8 cellular contexts compared by ENCODE assay signal in genomic region chr17:4703330-4703691, GRCh38.
DNase-seq lines count a peak whose midpoint lies in the region; ATAC-seq and TF ChIP-seq lines count a peak whose summit lies in the region.

No MANE protein-coding gene starts in this region.

- TF ChIP-seq CTCF in MM.1S (IDR thresholded peaks at IDR 0.05; ENCODE audit: low read length) (no peak), nephron progenitor cell (IDR thresholded peaks at IDR 0.05) (no peak)

- peaks cover 0 to 2% (median 0%) of the 10 kb centered on the region in 11 experiments; a peak in 4 of 22 replicates for H3K9me3 ChIP-seq in BLaER1 treated with 17β-estradiol and CSF1 and Interleukin-3, amounts not matched to agents 10 nM and 100 nM (replicated peaks in 1 of 11)
- H3K9me3 ChIP-seq in MM.1S (replicated peaks; ENCODE audit: insufficient read depth, low read length) = no peaks in the 10 kb centered on the region
- H3K9me3 ChIP-seq in effector memory CD4-positive, alpha-beta T cell (ENCODE audit: control insufficient read depth, low read length) = no peaks in the 10 kb centered on the region

- H3F3A ChIP-seq in MM.1S (ENCODE audit: insufficient read depth, low read length) = peaks cover 4% of the 10 kb centered on the region

- no peaks in the 10 kb centered on the region for H3K9me2 ChIP-seq in MM.1S (replicated peaks; ENCODE audit: insufficient read depth, low read length)

- peaks cover 7% of the 10 kb centered on the region for H3K36me3 Mint-ChIP-seq in nephron progenitor cell (ENCODE audit: low read depth)

- H3K27me3 ChIP-seq in BLaER1 treated with 17β-estradiol and CSF1 and Interleukin-3, amounts not matched to agents 10 nM and 100 nM = no peaks in the 10 kb centered on the region
- H3K27me3 ChIP-seq in MM.1S (replicated peaks; ENCODE audit: insufficient read depth, low read length) = no peaks in the 10 kb centered on the region
- no peaks in the 10 kb centered on the region for H3K27me3 ChIP-seq in effector memory CD4-positive, alpha-beta T cell (replicated peaks; ENCODE audit: control insufficient read depth, insufficient read depth, low read length, poor library complexity, severe bottlenecking)

- peak overlapping the region; percentile 79 for H2AFZ ChIP-seq in MM.1S (ENCODE audit: low read length)

- no peak for DNase-seq in MM.1S
- no peak for DNase-seq in effector memory CD4-positive, alpha-beta T cell
- DNase-seq in nephron progenitor cell = no peak
- no peak for DNase-seq in NCI-H1092 treated with DMSO at 0.1 percent for 48 hours (lab: John Stamatoyannopoulos, UW)
- no peak for DNase-seq in NCI-H1694 (lab: John Stamatoyannopoulos, UW)

- H4K20me1 ChIP-seq in BLaER1 treated with 17β-estradiol and CSF1 and Interleukin-3, amounts not matched to agents 10 nM and 100 nM = peaks cover 0 to 50% (median 24%) of the 10 kb centered on the region in 11 experiments; a peak in 13 of 22 replicates
- H4K20me1 ChIP-seq in MM.1S (ENCODE audit: insufficient read depth, low read length) = no peaks in the 10 kb centered on the region

- H3K79me2 ChIP-seq in MM.1S (ENCODE audit: low read length) = peaks cover 56% of the 10 kb centered on the region

- H3K27ac Mint-ChIP-seq in nephron progenitor cell = peak overlapping the region; percentile 35

- H3K9me3 Mint-ChIP-seq in nephron progenitor cell = no peaks in the 10 kb centered on the region

- ATAC-seq in HG03135 (IDR thresholded peaks at IDR 0.05; ENCODE audit: unreplicated experiment) (no peak), GM19455 (IDR thresholded peaks at IDR 0.05; ENCODE audit: unreplicated experiment) (no peak)

- peaks cover 0 to 30% (median 17%) of the 10 kb centered on the region in 11 experiments; a peak in 14 of 22 replicates for H3K36me3 ChIP-seq in BLaER1 treated with 17β-estradiol and CSF1 and Interleukin-3, amounts not matched to agents 10 nM and 100 nM
- H3K36me3 ChIP-seq in MM.1S (replicated peaks; ENCODE audit: insufficient read depth, low read length) = no peaks in the 10 kb centered on the region
- no peaks in the 10 kb centered on the region for H3K36me3 ChIP-seq in effector memory CD4-positive, alpha-beta T cell (ENCODE audit: control insufficient read depth, insufficient read depth, low read length)

- H3K9ac ChIP-seq in BLaER1 treated with 17β-estradiol and CSF1 and Interleukin-3, amounts not matched to agents 10 nM and 100 nM = peak overlapping the region; percentile 81 to 95 (median 90)
- peak overlapping the region; percentile 84 for H3K9ac ChIP-seq in MM.1S (ENCODE audit: low read length)

- H3K4me1 Mint-ChIP-seq in nephron progenitor cell = peaks cover 55% of the 10 kb centered on the region

- peak overlapping the region; percentile 77 to 100 (median 90) for H3K4me3 ChIP-seq in BLaER1 treated with 17β-estradiol and CSF1 and Interleukin-3, amounts not matched to agents 10 nM and 100 nM
- peak overlapping the region; percentile 88 for H3K4me3 ChIP-seq in MM.1S (ENCODE audit: low read length)
- H3K4me3 ChIP-seq in effector memory CD4-positive, alpha-beta T cell (ENCODE audit: insufficient read depth, low read depth, low read length, poor library complexity, severe bottlenecking) = peak overlapping the region; percentile 80

- H3K4me2 ChIP-seq in BLaER1 treated with 17β-estradiol and CSF1 and Interleukin-3, amounts not matched to agents 10 nM and 100 nM = peak overlapping the region; percentile 79 to 97 (median 92)
- H3K4me2 ChIP-seq in MM.1S (ENCODE audit: low read depth, low read length) = peak overlapping the region; percentile 87

- peak overlapping the region; percentile 95 for H3K4me3 Mint-ChIP-seq in nephron progenitor cell

- H3K27ac ChIP-seq in BLaER1 treated with 17β-estradiol and CSF1 and Interleukin-3, amounts not matched to agents 10 nM and 100 nM = peak overlapping the region; percentile 64 to 92 (median 89); a peak in 21 of 22 replicates
- H3K27ac ChIP-seq in MM.1S (ENCODE audit: low read length) = no peak overlapping the region
- H3K27ac ChIP-seq in effector memory CD4-positive, alpha-beta T cell (ENCODE audit: insufficient read depth, low read length, poor library complexity, severe bottlenecking) = peak overlapping the region; percentile 87

- peaks cover 27 to 54% (median 42%) of the 10 kb centered on the region in 10 experiments for H3K4me1 ChIP-seq in BLaER1 treated with 17β-estradiol and CSF1 and Interleukin-3, amounts not matched to agents 10 nM and 100 nM
- H3K4me1 ChIP-seq in MM.1S (ENCODE audit: low read length) = peaks cover 8% of the 10 kb centered on the region; the same call in 1 of the 2 replicates
- peaks cover 14% of the 10 kb centered on the region for H3K4me1 ChIP-seq in effector memory CD4-positive, alpha-beta T cell (ENCODE audit: control insufficient read depth, insufficient read depth, low read length, poor library complexity, severe bottlenecking)

- peaks cover 10% of the 10 kb centered on the region for H3K27me3 Mint-ChIP-seq in nephron progenitor cell (ENCODE audit: low read depth, poor library complexity)
